ENCODE assay signal across 19 cellular contexts in genomic region chr12:122528992-122529391, GRCh38. TPM values are rescaled to one million over a fixed set of nuclear protein-coding genes. Genes with fewer than 3 reads are reported as not detected.
DNase-seq lines count a peak whose midpoint lies in the region; ATAC-seq and TF ChIP-seq lines count a peak whose summit lies in the region.
"Had no signal": no experiment of that assay in that cellular context is flagged by ENCODE, and none has a peak within 500 bp of the region (broad histone marks: within the 10 kb centered on the region; RNA-seq: fewer than 3 reads in every experiment).

No MANE protein-coding gene starts in this region.

- H3K4me2 ChIP-seq in DND-41 (ENCODE audit: insufficient read depth, low read length): peak overlapping the region; percentile 67; the same call in 1 of the 2 replicates
- peak overlapping the region; percentile 88 for H3K4me2 ChIP-seq in OCI-LY7 (ENCODE audit: low read length)

- peaks cover 5% of the 10 kb centered on the region for H3K4me1 Mint-ChIP-seq in nephron

- H3K9me3 ChIP-seq in DND-41 (ENCODE audit: insufficient read depth, low read length, severe bottlenecking): no peaks in the 10 kb centered on the region
- no peaks in the 10 kb centered on the region for H3K9me3 ChIP-seq in OCI-LY7 (ENCODE audit: low read length)
- no peaks in the 10 kb centered on the region for H3K9me3 ChIP-seq in colonic mucosa
- no peaks in the 10 kb centered on the region for H3K9me3 ChIP-seq in aorta (ENCODE audit: control insufficient read depth, low read length)

- no peaks in the 10 kb centered on the region for H3K9me3 Mint-ChIP-seq in nephron
- H3K9me3 Mint-ChIP-seq: HFFc6 had no signal

- POLR2A ChIA-PET in OCI-LY7 (lab: Charles Lee): interaction anchor here (0.6 to 1.9 kb wide), 4 partner anchors 8 to 30 kb away, joined by 3 to 11 read pairs (median 3); partner anchors contain the start of gene ZCCHC8

- H3K27me3 ChIP-seq in DND-41 (ENCODE audit: insufficient read depth, low read length, poor library complexity) (no peaks in the 10 kb centered on the region), colonic mucosa (no peaks in the 10 kb centered on the region), aorta (ENCODE audit: control insufficient read depth in 1 of 2, insufficient read depth in 2 of 2, low read length in 1 of 2) (no peaks in the 10 kb centered on the region)

- peak overlapping the region in 2 of 3 experiments; percentile 10 to 59 for H3K4me3 Mint-ChIP-seq in nephron
- H3K4me3 Mint-ChIP-seq: HFFc6 had no signal

- H3K4me1 ChIP-seq in DND-41 (ENCODE audit: insufficient read depth, low read length) (peaks cover 40% of the 10 kb centered on the region), OCI-LY7 (ENCODE audit: insufficient read depth, low read length, poor library complexity, severe bottlenecking) (peaks cover 32% of the 10 kb centered on the region), colonic mucosa (peaks cover 10% of the 10 kb centered on the region), aorta (ENCODE audit: control insufficient read depth in 1 of 2, insufficient read depth in 2 of 2, low read length in 2 of 2) (no peaks in the 10 kb centered on the region)

- CTCF ChIA-PET in OCI-LY7 (lab: Charles Lee; ENCODE audit: unreplicated experiment): no interaction called here

- no peak for ATAC-seq in DND-41 (ENCODE audit: insufficient read depth, low read depth)
- ATAC-seq in left cardiac atrium: no peak
- ATAC-seq in aorta (ENCODE audit: low FRiP score): no peak

- BruUV-seq in OCI-LY7 (replicated peaks; lab: Mats Ljungman, UMichigan): no TSS peak

- no peak for TF ChIP-seq CTCF in DND-41 (IDR thresholded peaks at IDR 0.05; ENCODE audit: borderline replicate concordance, extremely low read depth, low read length, poor library complexity, severe bottlenecking)
- TF ChIP-seq CTCF in GM12865 (IDR thresholded peaks at IDR 0.05; ENCODE audit: insufficient read depth, low read depth, low read length, missing control alignments): no peak
- TF ChIP-seq CTCF in OCI-LY7 (conservative IDR thresholded peaks at IDR 0.05; ENCODE audit: low read length): no peak
- TF ChIP-seq CTCF in nephron (IDR thresholded peaks at IDR 0.05; ENCODE audit: unreplicated experiment in 3 of 3): no peak
- TF ChIP-seq CTCF in colonic mucosa (IDR thresholded peaks at IDR 0.05): no peak

- no peak overlapping the region for H3K27ac Mint-ChIP-seq in nephron
- H3K27ac Mint-ChIP-seq: HFFc6 had no signal

- H3K27me3 Mint-ChIP-seq in nephron (ENCODE audit: low read depth): no peaks in the 10 kb centered on the region

- H2AFZ ChIP-seq in DND-41 (ENCODE audit: low read depth, low read length) (no peak overlapping the region), OCI-LY7 (ENCODE audit: low read length) (no peak overlapping the region)
- H2AFZ ChIP-seq: PC-9 had no signal

- peaks cover 94% of the 10 kb centered on the region for H3K79me2 ChIP-seq in DND-41 (ENCODE audit: insufficient read depth, low read length)
- peaks cover 83% of the 10 kb centered on the region for H3K79me2 ChIP-seq in OCI-LY7 (ENCODE audit: insufficient read depth, low read depth, low read length)

- peaks cover 66% of the 10 kb centered on the region for H3K36me3 ChIP-seq in DND-41 (ENCODE audit: insufficient read depth, low read length)
- peaks cover 78% of the 10 kb centered on the region for H3K36me3 ChIP-seq in OCI-LY7 (ENCODE audit: insufficient read depth, low read length)
- H3K36me3 ChIP-seq in colonic mucosa: no peaks in the 10 kb centered on the region
- H3K36me3 ChIP-seq in aorta (ENCODE audit: control insufficient read depth in 1 of 2, insufficient read depth in 2 of 2, low read length in 1 of 2): no peaks in the 10 kb centered on the region

- H3K4me3 ChIP-seq in DND-41 (ENCODE audit: low read depth in 1 of 2, low read length in 2 of 2) (0 out of 4 replicates have a peak overlapping the region, but pooled peaks of 1 of the 2 experiments have one; percentile 81), GM12865 (ENCODE audit: low read depth, low read length) (peak overlapping the region; percentile 79; the same call in 1 of the 2 replicates), OCI-LY7 (ENCODE audit: low read depth, low read length, poor library complexity, severe bottlenecking) (peak overlapping the region; percentile 99), colonic mucosa (no peak overlapping the region), aorta (ENCODE audit: low read length in 2 of 2) (no peak overlapping the region)

- intact Hi-C loops in OCI-LY7 (cut with micrococcal nuclease; ENCODE audit: unreplicated experiment): loop anchor here (10.0 kb wide), 1 partner anchor 836 kb away; the partner anchor contains the start of gene SBNO1
- intact Hi-C loops in colonic mucosa (cut with DNase I): no loop called here
- intact Hi-C loops in left cardiac atrium (cut with DNase I): loop anchor here in 1 of 2 donors (10.0 kb wide), 1 partner anchor 226 kb away; the partner anchor contains the start of gene DENR
- intact Hi-C loops in aorta (cut with DNase I): loop anchor here (10.0 kb wide), 1 partner anchor 226 kb away; the partner anchor contains the start of gene DENR (in 2 of the 2)

- H4K20me1 ChIP-seq in DND-41 (ENCODE audit: insufficient read depth, low read length): peaks cover 13% of the 10 kb centered on the region
- peaks cover 18% of the 10 kb centered on the region; the same call in 1 of the 2 replicates for H4K20me1 ChIP-seq in OCI-LY7 (ENCODE audit: insufficient read depth, low read length)

- H3K9me2 ChIP-seq in OCI-LY7 (ENCODE audit: insufficient read depth, low read length): no peaks in the 10 kb centered on the region

- H3K36me3 Mint-ChIP-seq in nephron (ENCODE audit: low read depth): peaks cover 9% of the 10 kb centered on the region

- H3K9ac ChIP-seq in DND-41 (ENCODE audit: low read depth, low read length): peak overlapping the region; percentile 76
- H3K9ac ChIP-seq in colonic mucosa (ENCODE audit: low read depth in 2 of 2, low read length in 2 of 2): no peak overlapping the region

- 96 to 99% methylated on average over 6 of the region's 6 CpGs for WGBS in aorta, 2 donors

- H3K27ac ChIP-seq in DND-41 (ENCODE audit: low read length): no peak overlapping the region
- peak overlapping the region; percentile 61 for H3K27ac ChIP-seq in OCI-LY7 (ENCODE audit: low read depth, low read length, poor library complexity, severe bottlenecking)
- H3K27ac ChIP-seq in colonic mucosa: no peak overlapping the region
- H3K27ac ChIP-seq in aorta (ENCODE audit: low read depth in 1 of 2, low read length in 2 of 2): no peak overlapping the region
- H3K27ac ChIP-seq: C4-2B, KMS-11, PC-9, RWPE1 had no signal

- DNase-seq in DND-41 (no peak), GM12865 (ENCODE audit: low read depth) (peak; percentile 54), OCI-LY7 (ENCODE audit: low spot score) (no peak), colonic mucosa (no peak), left cardiac atrium (no peak), aorta (no peak)
- DNase-seq: DMS79, HFFc6, NCI-H1417 treated with DMSO at 0.1 percent for 48 hours, NCI-H187 treated with DMSO at 0.1 percent for 48 hours, NCI-H2227 treated with DMSO at 0.1 percent for 48 hours, NCI-H524, NCI-H82, PC-9, SIG-M5 had no signal

RNA-seq across cellular contexts. Expression of gene KNTC1, which starts 1.9 kb away (rescaled TPM):
- 138 and 170 TPM in 2 replicates for total RNA-seq in OCI-LY7 (2014; rRNA removed; shearing (Covaris generic))
- 195 and 253 TPM in 2 replicates for total RNA-seq in OCI-LY7 (2022)
- total RNA-seq in colonic mucosa: 10 to 100 TPM; 15.1 to 41.2 TPM
- total RNA-seq in left cardiac atrium: 1 to 10 TPM; 4.1 to 5.7 TPM
- 10 to 100 TPM; 11.1 to 18.4 TPM for total RNA-seq in aorta
- 1 to 10 TPM; 6.8 to 9.6 TPM for polyA plus RNA-seq in aorta

RNA-seq across cellular contexts. Expression of gene RSRC2, which starts 2.3 kb away (rescaled TPM):
- 91.7 and 125 TPM in 2 replicates for total RNA-seq in OCI-LY7 (2014; rRNA removed; shearing (Covaris generic))
- total RNA-seq in OCI-LY7 (2022): 131 and 132 TPM in 2 replicates
- total RNA-seq in colonic mucosa: 10 to 100 TPM; 57.8 to 84.5 TPM
- total RNA-seq in left cardiac atrium: 10 to 100 TPM; 35.8 to 43.8 TPM
- total RNA-seq in aorta: 10 to 100 TPM; 68.5 to 71.2 TPM
- 10 to 100 TPM; 36.6 to 77.2 TPM for polyA plus RNA-seq in aorta

RNA-seq across cellular contexts. Expression of gene ZCCHC8, which starts 28.3 kb away (rescaled TPM):
- total RNA-seq in OCI-LY7 (2014; rRNA removed; shearing (Covaris generic)): 46.9 and 48.7 TPM in 2 replicates
- total RNA-seq in OCI-LY7 (2022) (68.1 and 68.6 TPM in 2 replicates), colonic mucosa (10 to 100 TPM; 17.7 to 20.3 TPM), left cardiac atrium (10 to 100 TPM; 10.9 to 11.5 TPM), aorta (10 to 100 TPM; 25.0 to 30.1 TPM)
- 10 to 100 TPM in 1 of 2 donors, 1 to 10 TPM in 1; 9.6 to 20.3 TPM for polyA plus RNA-seq in aorta

Comparison
In these comparisons a context has a peak if more than half of its experiments do, and no peak if none do; other contexts are left out.
1. H3K4me3 ChIP-seq: peak in GM12865 (single experiment) and OCI-LY7 (single experiment); none in colonic mucosa (single experiment) and aorta (0 of 2).